ENCODE assay signal across 19 cellular contexts in the genomic region with DNA sequence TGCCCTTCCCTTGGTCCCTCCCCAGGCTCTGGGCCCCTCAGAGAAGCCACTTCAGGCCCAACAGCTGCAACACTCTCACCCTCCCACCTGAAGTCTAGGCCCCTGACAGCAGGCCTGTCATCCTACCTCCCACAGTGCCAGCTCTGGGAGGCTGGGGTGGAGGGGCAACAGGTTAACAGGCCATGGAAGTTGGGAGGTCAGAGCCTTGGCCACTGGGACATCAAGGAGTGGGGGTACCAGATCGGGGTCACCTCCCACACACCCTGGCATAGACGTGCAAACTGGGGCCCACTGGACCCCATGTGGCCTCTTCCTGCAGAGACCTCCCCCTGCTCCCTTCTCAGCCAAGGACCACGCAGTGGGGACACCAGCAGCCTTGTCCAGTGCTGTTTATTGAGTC. TPM values are rescaled to one million over a fixed set of nuclear protein-coding genes. Genes with fewer than 3 reads are reported as not detected.
DNase-seq lines count a peak whose midpoint lies in the region; ATAC-seq and TF ChIP-seq lines count a peak whose summit lies in the region.
"Had no signal": no experiment of that assay in that cellular context is flagged by ENCODE, and none has a peak within 500 bp of the region (broad histone marks: within the 10 kb centered on the region; RNA-seq: fewer than 3 reads in every experiment).

No MANE protein-coding gene starts in this region.

- H3K27ac ChIP-seq in breast epithelium (no peak overlapping the region), gastroesophageal sphincter (peak overlapping the region in 3 of 4 donors; percentile 16 to 99 (median 97)), temporal lobe (ENCODE audit: low read depth, low read length) (peak overlapping the region; percentile 100)
- H3K27ac ChIP-seq: colonic mucosa, foreskin keratinocyte, testis had no signal

- TF ChIP-seq CTCF in MCF 10A (IDR thresholded peaks at IDR 0.05; ENCODE audit: unreplicated experiment), result no peak
- no peak for TF ChIP-seq CTCF in breast epithelium (IDR thresholded peaks at IDR 0.05)
- TF ChIP-seq CTCF in gastroesophageal sphincter (IDR thresholded peaks at IDR 0.05), result no peak

- no peaks in the 10 kb centered on the region for H3K36me3 ChIP-seq in breast epithelium
- H3K36me3 ChIP-seq in gastroesophageal sphincter, result peaks cover 0 to 29% of the 10 kb centered on the region in 2 donors
- H3K36me3 ChIP-seq: colonic mucosa had no signal

- POLR2A ChIA-PET in MCF 10A (lab: Yijun Ruan, JAX), result interaction anchor here (1.1 kb wide), 1 partner anchor 10 kb away, joined by 3 read pairs; the partner anchor contains the start of gene TPRN
- POLR2A ChIA-PET in activated CD4-positive, alpha-beta memory T cell treated with anti-CD3 and anti-CD28 coated beads for 36 hours (lab: Charles Lee), result no interaction called here

- peaks cover 19% of the 10 kb centered on the region for H3K4me1 Mint-ChIP-seq in MCF 10A (ENCODE audit: insufficient read depth, unreplicated experiment)
- H3K4me1 Mint-ChIP-seq in activated CD4-positive, alpha-beta memory T cell treated with anti-CD3 and anti-CD28 coated beads for 36 hours (ENCODE audit: low read depth), result peaks cover 33% of the 10 kb centered on the region

- TF ChIP-seq POLR2A in breast epithelium (IDR thresholded peaks at IDR 0.05), result no peak
- TF ChIP-seq POLR2A in gastroesophageal sphincter (IDR thresholded peaks at IDR 0.05), result no peak

- ATAC-seq in gastroesophageal sphincter, result no peak
- ATAC-seq: foreskin keratinocyte, mucosa of descending colon, pancreas had no signal

- H3K27me3 ChIP-seq in breast epithelium (no peaks in the 10 kb centered on the region), gastroesophageal sphincter (no peaks in the 10 kb centered on the region)
- H3K27me3 ChIP-seq: colonic mucosa, foreskin keratinocyte, pancreas, testis had no signal

- H3K27ac Mint-ChIP-seq in MCF 10A (ENCODE audit: low read depth, unreplicated experiment), result no peak overlapping the region
- peak overlapping the region; percentile 42 for H3K27ac Mint-ChIP-seq in activated CD4-positive, alpha-beta memory T cell treated with anti-CD3 and anti-CD28 coated beads for 36 hours

- intact Hi-C loops in MCF 10A (cut with micrococcal nuclease), result no loop called here
- intact Hi-C loops in breast epithelium (cut with DNase I; ENCODE audit: low total_unique reads), result no loop called here
- intact Hi-C loops in activated CD4-positive, alpha-beta memory T cell treated with anti-CD3 and anti-CD28 coated beads for 36 hours (cut with micrococcal nuclease), result no loop called here
- intact Hi-C loops in head of caudate nucleus (cut with DNase I), result no loop called here

- peaks cover 20% of the 10 kb centered on the region for H3K36me3 Mint-ChIP-seq in MCF 10A (ENCODE audit: insufficient read depth, unreplicated experiment)
- H3K36me3 Mint-ChIP-seq in activated CD4-positive, alpha-beta memory T cell treated with anti-CD3 and anti-CD28 coated beads for 36 hours, result peaks cover 11% of the 10 kb centered on the region

- whole genome bisulfite sequencing in gastroesophageal sphincter (ENCODE audit: low coverage in 1 of 2), 2 donors, result 70% methylated on average over 3 of the region's 3 CpGs; no CpG with 5 or more reads in 1 of the 2 donors

- H3K9me3 ChIP-seq in breast epithelium (no peaks in the 10 kb centered on the region), gastroesophageal sphincter (no peaks in the 10 kb centered on the region)
- H3K9me3 ChIP-seq: colonic mucosa, mucosa of descending colon, pancreas, testis had no signal

- CTCF ChIA-PET in MCF 10A (lab: Yijun Ruan, JAX), result interaction anchor here (0.8 to 1.1 kb wide), 3 partner anchors 61 to 398 kb away, joined by 3 read pairs; no protein-coding TSS in a partner anchor
- CTCF ChIA-PET in activated CD4-positive, alpha-beta memory T cell treated with anti-CD3 and anti-CD28 coated beads for 36 hours (lab: Charles Lee), result interaction anchor here (1.6 kb wide), 1 partner anchor 62 kb away, joined by 4 read pairs; no protein-coding TSS in a partner anchor

- TF ChIP-seq EP300 in gastroesophageal sphincter (IDR thresholded peaks at IDR 0.05), result no peak

- DNase-seq in MCF 10A (ENCODE audit: unreplicated experiment) (no peak), breast epithelium (ENCODE audit: low spot score in 2 of 2) (no peak), head of caudate nucleus (no peak), SHP77 (lab: John Stamatoyannopoulos, UW) (no peak)
- no peak for DNase-seq in activated CD4-positive, alpha-beta memory T cell treated with anti-CD3 and anti-CD28 coated beads for 36 hours
- DNase-seq in stimulated activated CD4-positive, alpha-beta T cell treated with anti-CD3 and anti-CD28 coated beads, Interleukin-4, amount 100 ng/mL, for 1 hour, result no peak
- DNase-seq: activated CD4-positive, alpha-beta T cell treated with anti-CD3 and anti-CD28 coated beads for 1 hour; AML-193; colonic mucosa; DMS153; foreskin keratinocyte; mucosa of descending colon; NCI-H1694 treated with DMSO at 0.1 percent for 48 hours; SIG-M5; stimulated activated CD4-positive, alpha-beta T cell treated with anti-CD3 and anti-CD28 coated beads, Interleukin-2, amount 100 ng/mL, for 48 hours; testis had no signal

- H3K9me3 Mint-ChIP-seq in MCF 10A (ENCODE audit: unreplicated experiment), result no peaks in the 10 kb centered on the region
- H3K9me3 Mint-ChIP-seq in activated CD4-positive, alpha-beta memory T cell treated with anti-CD3 and anti-CD28 coated beads for 36 hours, result no peaks in the 10 kb centered on the region

- BruUV-seq in MCF 10A (replicated peaks; lab: Mats Ljungman, UMichigan), result no TSS peak

- no peaks in the 10 kb centered on the region for H3K27me3 Mint-ChIP-seq in MCF 10A (ENCODE audit: insufficient read depth, unreplicated experiment)
- H3K27me3 Mint-ChIP-seq in activated CD4-positive, alpha-beta memory T cell treated with anti-CD3 and anti-CD28 coated beads for 36 hours, result no peaks in the 10 kb centered on the region

- peak overlapping the region; percentile 94 for H3K4me3 Mint-ChIP-seq in MCF 10A (ENCODE audit: unreplicated experiment)
- no peak overlapping the region for H3K4me3 Mint-ChIP-seq in activated CD4-positive, alpha-beta memory T cell treated with anti-CD3 and anti-CD28 coated beads for 36 hours

- H3K4me1 ChIP-seq in breast epithelium (peaks cover 27 to 43% of the 10 kb centered on the region in 2 donors), gastroesophageal sphincter (peaks cover 6 to 79% (median 30%) of the 10 kb centered on the region in 3 donors)

- H3K4me3 ChIP-seq in breast epithelium (no peak overlapping the region), gastroesophageal sphincter (no peak overlapping the region)
- H3K4me3 ChIP-seq: colonic mucosa, mucosa of descending colon, testis had no signal

RNA-seq across cellular contexts. Expression of gene SSNA1, which starts 2.8 kb away (rescaled TPM):
- 81.4 and 82.6 TPM in 2 replicates for total RNA-seq in MCF 10A (2022)
- 10 to 100 TPM; 75.0 to 92.8 (median 82.7) TPM for total RNA-seq in breast epithelium
- total RNA-seq in activated CD4-positive, alpha-beta memory T cell treated with anti-CD3 and anti-CD28 coated beads for 36 hours, result 10 to 100 TPM; 58.9 to 62.1 TPM
- 10 to 100 TPM; 56.8 to 99.0 (median 73.8) TPM for total RNA-seq in gastroesophageal sphincter
- total RNA-seq in temporal lobe, result 15.7 TPM

RNA-seq across cellular contexts. Expression of gene ANAPC2, which starts 2.9 kb away (rescaled TPM):
- total RNA-seq in MCF 10A (2022) (42.1 and 43.6 TPM in 2 replicates), breast epithelium (10 to 100 TPM; 32.0 to 35.7 (median 32.9) TPM), gastroesophageal sphincter (10 to 100 TPM; 11.9 to 32.1 (median 23.7) TPM), temporal lobe (22.1 TPM)
- 10 to 100 TPM; 36.3 to 36.9 TPM for total RNA-seq in activated CD4-positive, alpha-beta memory T cell treated with anti-CD3 and anti-CD28 coated beads for 36 hours

RNA-seq across cellular contexts. Expression of gene TPRN, which starts 9.3 kb away (rescaled TPM):
- total RNA-seq in MCF 10A (2022) (12.6 and 13.4 TPM in 2 replicates), breast epithelium (1 to 10 TPM; 4.0 to 9.2 (median 8.5) TPM), gastroesophageal sphincter (10 to 100 TPM in 1 of 4 donors, 1 to 10 TPM in 3; 3.6 to 11.6 (median 6.1) TPM), temporal lobe (5.4 TPM)
- total RNA-seq in activated CD4-positive, alpha-beta memory T cell treated with anti-CD3 and anti-CD28 coated beads for 36 hours, result 1 to 10 TPM; 6.1 to 6.7 TPM

RNA-seq across cellular contexts. Expression of gene TMEM203, which starts 14.2 kb away (rescaled TPM):
- 31.4 and 35.6 TPM in 2 replicates for total RNA-seq in MCF 10A (2022)
- total RNA-seq in breast epithelium, result 10 to 100 TPM; 26.5 to 36.6 (median 26.6) TPM
- total RNA-seq in activated CD4-positive, alpha-beta memory T cell treated with anti-CD3 and anti-CD28 coated beads for 36 hours, result 10 to 100 TPM; 30.0 to 31.1 TPM
- total RNA-seq in gastroesophageal sphincter, result 10 to 100 TPM; 21.9 to 36.1 (median 29.1) TPM
- 21.9 TPM for total RNA-seq in temporal lobe

RNA-seq across cellular contexts. Expression of gene NDOR1, which starts 14.3 kb away (rescaled TPM):
- 16.6 and 18.0 TPM in 2 replicates for total RNA-seq in MCF 10A (2022)
- total RNA-seq in breast epithelium, result 1 to 10 TPM; 4.6 to 9.5 (median 7.2) TPM
- 10 to 100 TPM; 29.4 to 31.3 TPM for total RNA-seq in activated CD4-positive, alpha-beta memory T cell treated with anti-CD3 and anti-CD28 coated beads for 36 hours
- 1 to 10 TPM; 4.6 to 9.8 (median 7.6) TPM for total RNA-seq in gastroesophageal sphincter
- 3.4 TPM for total RNA-seq in temporal lobe

Comparison
In these comparisons a context has a peak if more than half of its experiments do, and no peak if none do; other contexts are left out.
1. H3K27ac ChIP-seq: peak in gastroesophageal sphincter (3 of 4) and temporal lobe (single experiment); none in breast epithelium (0 of 2).